1 cellular context compared by ENCODE assay signal in genomic region chr6:43703512-43704429, GRCh38.
TF ChIP-seq lines count a peak whose summit lies in the region.

No MANE protein-coding gene starts in this region.

TF ChIP-seq in WTC11, 78 proteins besides CTCF, POLR2A, EP300 and RAD21 (continued from another document):
- TF ChIP-seq AFF4 (CRISPR knock-in tag; IDR thresholded peaks at IDR 0.05; ENCODE audit: borderline replicate concordance): no peak
- no peak for TF ChIP-seq ZNF425 (CRISPR knock-in tag; conservative IDR thresholded peaks at IDR 0.05)
- no peak for TF ChIP-seq NR1H2 (CRISPR knock-in tag; IDR thresholded peaks at IDR 0.05)
- TF ChIP-seq ZNF232 (CRISPR knock-in tag; IDR thresholded peaks at IDR 0.05): no peak
- no peak for TF ChIP-seq GABPB1 (CRISPR knock-in tag; IDR thresholded peaks at IDR 0.05)
- no peak for TF ChIP-seq STAT6 (CRISPR knock-in tag; conservative IDR thresholded peaks at IDR 0.05; ENCODE audit: low read depth)
- no peak for TF ChIP-seq MAX (CRISPR knock-in tag; IDR thresholded peaks at IDR 0.05)
- TF ChIP-seq ZNF263 (CRISPR knock-in tag; IDR thresholded peaks at IDR 0.05; ENCODE audit: low read depth): no peak
- TF ChIP-seq HMGA2 (CRISPR knock-in tag; IDR thresholded peaks at IDR 0.05): no peak
